ENCODE assay signal across 16 cellular contexts in the genomic region with DNA sequence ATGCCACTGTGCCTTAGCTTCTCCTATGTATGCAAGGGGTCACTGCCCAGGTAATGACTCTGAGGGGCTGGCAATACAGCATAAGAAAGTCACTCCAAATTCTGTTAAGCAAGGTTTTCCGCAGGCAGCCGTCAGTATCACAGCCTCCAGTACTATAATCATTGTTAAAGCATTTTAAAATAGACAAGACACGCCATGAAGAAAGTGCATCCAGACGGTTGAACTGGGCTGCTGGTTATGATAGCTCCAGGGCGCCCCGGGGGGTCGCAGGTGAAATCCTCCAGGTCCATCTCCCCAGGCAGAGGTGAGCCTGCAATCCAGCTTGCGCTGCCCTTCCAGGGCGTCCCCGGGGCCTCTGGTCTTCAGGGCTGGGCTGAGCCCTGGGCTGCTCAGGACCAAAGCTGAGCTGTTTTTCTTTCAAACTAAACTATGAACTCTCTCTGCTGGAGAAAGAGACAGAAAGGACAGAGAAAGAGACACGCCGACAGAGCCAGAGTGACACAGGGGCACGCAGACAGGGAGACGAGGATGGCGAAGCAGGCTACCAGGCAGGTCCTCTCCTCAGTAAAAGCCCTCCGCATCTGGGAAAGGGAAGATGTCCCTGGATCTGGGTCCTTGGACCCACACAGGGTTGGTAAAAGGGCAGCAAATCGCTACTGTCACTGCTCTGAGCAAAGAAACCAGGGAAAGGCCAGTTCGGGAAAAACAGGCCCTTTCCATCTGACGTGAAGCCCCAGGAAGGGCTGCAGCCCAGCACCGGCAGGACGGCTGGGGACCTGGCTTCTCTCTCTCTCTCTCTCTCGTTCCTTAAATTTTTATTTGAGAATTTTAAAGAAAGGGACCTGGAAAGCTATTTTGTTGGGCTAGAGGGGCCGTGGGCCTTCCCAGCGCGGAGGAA. TPM values are rescaled to one million over a fixed set of nuclear protein-coding genes. Genes with fewer than 3 reads are reported as not detected.
DNase-seq lines count a peak whose midpoint lies in the region; FAIRE-seq and TF ChIP-seq lines count a peak whose summit lies in the region.
"Had no signal": no experiment of that assay in that cellular context is flagged by ENCODE, and none has a peak within 500 bp of the region (broad histone marks: within the 10 kb centered on the region; RNA-seq: fewer than 3 reads in every experiment).

No MANE protein-coding gene starts in this region.

- no peak overlapping the region for H3K4me3 Mint-ChIP-seq in astrocyte (ENCODE audit: unreplicated experiment)

- FAIRE-seq in astrocyte (lab: Jason Lieb, UNC): no peak
- FAIRE-seq: colon, K562 had no signal

- H3K4me2 ChIP-seq in astrocyte (ENCODE audit: low read length): peak overlapping the region; percentile 97

- no peaks in the 10 kb centered on the region for H3K36me3 Mint-ChIP-seq in astrocyte (ENCODE audit: low read depth, unreplicated experiment)

- H3K9ac ChIP-seq in astrocyte (ENCODE audit: low read length) (peak overlapping the region; percentile 83), subcutaneous abdominal adipose tissue (ENCODE audit: low read length in 5 of 5) (peak overlapping the region in 4 of 5 donors; percentile 20 to 76 (median 62))

- H3K4me3 ChIP-seq in H7 (ENCODE audit: insufficient read depth, low read depth, low read length): peak overlapping the region; percentile 50; the same call in 1 of the 2 replicates
- H3K4me3 ChIP-seq in astrocyte (ENCODE audit: insufficient read depth, low read depth, low read length): peak overlapping the region; percentile 93
- peak overlapping the region; percentile 55 to 99 (median 95) for H3K4me3 ChIP-seq in subcutaneous abdominal adipose tissue (ENCODE audit: low read depth in 1 of 5, low read length in 5 of 5)
- H3K4me3 ChIP-seq: K562, SK-N-MC had no signal

- H3K27me3 ChIP-seq in H7 (ENCODE audit: control insufficient read depth, insufficient read depth, low read length) (peaks cover 59% of the 10 kb centered on the region), astrocyte (ENCODE audit: insufficient read depth, low read length) (peaks cover 3% of the 10 kb centered on the region), subcutaneous abdominal adipose tissue (ENCODE audit: control insufficient read depth in 5 of 5, insufficient read depth in 4 of 5, low read length in 5 of 5) (peaks cover 0 to 19% (median 0%) of the 10 kb centered on the region in 5 donors)

- H3K4me1 Mint-ChIP-seq in astrocyte (ENCODE audit: low read depth, unreplicated experiment): no peaks in the 10 kb centered on the region

- H3K9me3 Mint-ChIP-seq in astrocyte (ENCODE audit: unreplicated experiment): peaks cover under 1% of the 10 kb centered on the region

- H3K36me3 ChIP-seq in H7 (replicated peaks; ENCODE audit: control insufficient read depth, insufficient read depth, low read length) (no peaks in the 10 kb centered on the region), astrocyte (ENCODE audit: insufficient read depth, low read length) (no peaks in the 10 kb centered on the region), subcutaneous abdominal adipose tissue (ENCODE audit: control insufficient read depth in 5 of 5, insufficient read depth in 5 of 5, low read length in 5 of 5) (no peaks in the 10 kb centered on the region)
- H3K36me3 ChIP-seq: upper lobe of right lung had no signal

- H3K4me1 ChIP-seq in astrocyte (ENCODE audit: insufficient read depth, low read length): peaks cover 14% of the 10 kb centered on the region
- H3K4me1 ChIP-seq in subcutaneous abdominal adipose tissue (ENCODE audit: control insufficient read depth in 5 of 5, insufficient read depth in 5 of 5, low read length in 5 of 5): peaks cover 1 to 40% (median 24%) of the 10 kb centered on the region in 5 donors

- peaks cover 46% of the 10 kb centered on the region for H3K27me3 Mint-ChIP-seq in astrocyte (ENCODE audit: low read depth, unreplicated experiment)

- H4K20me1 ChIP-seq in astrocyte (ENCODE audit: insufficient read depth, low read length): peaks cover 16% of the 10 kb centered on the region

- peak overlapping the region; percentile 58 for H3K27ac Mint-ChIP-seq in astrocyte (ENCODE audit: unreplicated experiment)

- peaks cover 38% of the 10 kb centered on the region for H3K79me2 ChIP-seq in astrocyte (ENCODE audit: insufficient read depth, low read length)

- H3K27ac ChIP-seq in astrocyte (ENCODE audit: low read depth, low read length) (no peak overlapping the region), subcutaneous abdominal adipose tissue (ENCODE audit: low read depth, low read length) (peak overlapping the region; percentile 94)
- H3K27ac ChIP-seq: SK-N-MC, upper lobe of right lung, VCaP had no signal

- no peak for DNase-seq in H7
- no peak for DNase-seq in astrocyte (ENCODE audit: low read depth)
- peak; percentile 37 for DNase-seq in islet precursor cell
- DNase-seq in DMS53 treated with DMSO at 0.1 percent for 48 hours (lab: John Stamatoyannopoulos, UW; ENCODE audit: unreplicated experiment): no peak
- DNase-seq in NCI-H1417 treated with DMSO at 0.1 percent for 48 hours (lab: John Stamatoyannopoulos, UW): no peak
- no peak for DNase-seq in germinal center (ENCODE audit: low spot score)
- DNase-seq: NCI-H1105 treated with DMSO at 0.1 percent for 48 hours; NCI-H446; OCI-M1; stimulated activated CD4-positive, alpha-beta T cell treated with anti-CD3 and anti-CD28 coated beads, Interleukin-2, amount 100 ng/mL, for 24 hours; upper lobe of right lung had no signal

- TF ChIP-seq CTCF in astrocyte (IDR thresholded peaks at IDR 0.05; ENCODE audit: insufficient read depth, low read depth, low read length): no peak

- H3K9me3 ChIP-seq in astrocyte (ENCODE audit: insufficient read depth, low read depth, low read length) (no peaks in the 10 kb centered on the region), subcutaneous abdominal adipose tissue (ENCODE audit: control insufficient read depth in 5 of 5, low read length in 5 of 5) (no peaks in the 10 kb centered on the region)
- H3K9me3 ChIP-seq: upper lobe of right lung had no signal

- peak overlapping the region; percentile 42 for H2AFZ ChIP-seq in astrocyte (ENCODE audit: low read depth, low read length)

RNA-seq across cellular contexts. Expression of a gene that starts 2.1 kb away (rescaled TPM):
- total RNA-seq in H7 (2014; rRNA removed; shearing (Covaris generic)): 7.1 and 8.1 TPM in 2 replicates
- total RNA-seq in astrocyte: 2.5 and 3.2 TPM in 2 replicates
- total RNA-seq: K562 had no signal
